31 cellular contexts compared by ENCODE assay signal in the genomic region with DNA sequence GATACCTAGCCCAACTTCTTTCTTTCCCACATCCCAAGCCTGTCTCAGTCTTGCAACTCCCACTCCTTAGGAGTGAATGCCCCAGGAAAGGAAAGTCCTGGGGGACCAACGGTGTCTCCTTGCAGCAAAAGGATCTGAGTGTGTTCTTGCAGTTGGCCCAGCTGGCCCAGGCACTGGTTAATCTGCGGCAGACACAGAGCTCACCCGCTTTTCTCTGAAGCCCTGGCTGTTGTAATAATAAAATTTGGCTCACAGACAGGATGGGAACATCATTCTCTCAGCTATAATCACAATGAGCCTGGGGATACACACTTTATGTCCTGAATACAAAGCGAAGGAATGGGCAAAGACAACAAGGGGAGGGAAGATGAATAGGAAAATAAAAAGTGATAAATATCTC.
A peak's percentile ranks its signal among the peaks of the same experiment; 100 is the strongest.
DNase-seq lines count a peak whose midpoint lies in the region; ATAC-seq, FAIRE-seq and TF ChIP-seq lines count a peak whose summit lies in the region.
"Had no signal": no experiment of that assay in that cellular context is flagged by ENCODE, and none has a peak within 500 bp of the region (broad histone marks: within the 10 kb centered on the region; RNA-seq: fewer than 3 reads in every experiment).

No MANE protein-coding gene starts in this region.

- TF ChIP-seq POLR2A in ovary (IDR thresholded peaks at IDR 0.05) (no peak), transverse colon (IDR thresholded peaks at IDR 0.05) (no peak)

- H3K36me3 ChIP-seq in astrocyte (ENCODE audit: insufficient read depth, low read length) (no peaks in the 10 kb centered on the region), ovary (no peaks in the 10 kb centered on the region), transverse colon (no peaks in the 10 kb centered on the region)
- H3K36me3 ChIP-seq: upper lobe of right lung had no signal

- no peaks in the 10 kb centered on the region for H3K4me1 ChIP-seq in astrocyte (ENCODE audit: insufficient read depth, low read length)
- H3K4me1 ChIP-seq in ovary (ENCODE audit: insufficient read depth), result no peaks in the 10 kb centered on the region
- H3K4me1 ChIP-seq in transverse colon, result no peaks in the 10 kb centered on the region
- H3K4me1 ChIP-seq: parathyroid adenoma, upper lobe of right lung had no signal

- H3K27me3 ChIP-seq in astrocyte (ENCODE audit: insufficient read depth, low read length) (no peaks in the 10 kb centered on the region), ovary (no peaks in the 10 kb centered on the region), transverse colon (no peaks in the 10 kb centered on the region)

- H3K4me3 Mint-ChIP-seq in astrocyte (ENCODE audit: unreplicated experiment), result no peak overlapping the region
- H3K4me3 Mint-ChIP-seq: B cell; CD8-positive, alpha-beta memory T cell; nephron; T-helper 17 cell had no signal

- no peaks in the 10 kb centered on the region for H3K79me2 ChIP-seq in astrocyte (ENCODE audit: insufficient read depth, low read length)
- H3K79me2 ChIP-seq: parathyroid adenoma had no signal

- H3K27me3 Mint-ChIP-seq in astrocyte (ENCODE audit: low read depth, unreplicated experiment), result peaks cover 16% of the 10 kb centered on the region

- ATAC-seq in HG03108 (IDR thresholded peaks at IDR 0.05; ENCODE audit: unreplicated experiment) (no peak), HG02840 (IDR thresholded peaks at IDR 0.05; ENCODE audit: low FRiP score, unreplicated experiment) (no peak)
- ATAC-seq: activated naive CD4-positive, alpha-beta T cell treated with anti-CD3 and anti-CD28 coated beads, Interleukin-2, amount 50 U/mL, for 72 hours; left ventricle myocardium superior; right cardiac atrium; T-helper 17 cell; upper lobe of right lung had no signal

- in situ Hi-C loops in transverse colon (cut with MboI; ENCODE audit: low pct_ligation_motif_present in 1 of 4, low pct_unique_long_range_greater_than_20kb in 1 of 4, low sequenced_read_pairs in 3 of 4), result no loop called here

- H3K9me3 Mint-ChIP-seq in astrocyte (ENCODE audit: unreplicated experiment), result no peaks in the 10 kb centered on the region
- H3K9me3 Mint-ChIP-seq: activated naive CD4-positive, alpha-beta T cell treated with anti-CD3 and anti-CD28 coated beads, Interleukin-2, amount 50 U/mL, for 72 hours; nephron had no signal

- no peak overlapping the region for H3K4me3 ChIP-seq in astrocyte (ENCODE audit: insufficient read depth, low read depth, low read length)
- H3K4me3 ChIP-seq in ovary, result no peak overlapping the region
- no peak overlapping the region for H3K4me3 ChIP-seq in transverse colon
- H3K4me3 ChIP-seq: coronary artery, SK-N-MC, upper lobe of right lung had no signal

- no peak for FAIRE-seq in astrocyte (lab: Jason Lieb, UNC)
- FAIRE-seq: keratinocyte had no signal

- H3K9ac ChIP-seq in astrocyte (ENCODE audit: low read length), result no peak overlapping the region
- H3K9ac ChIP-seq: parathyroid adenoma had no signal

- no peak overlapping the region for H3K27ac ChIP-seq in astrocyte (ENCODE audit: low read depth, low read length)
- no peak overlapping the region for H3K27ac ChIP-seq in ovary
- no peak overlapping the region for H3K27ac ChIP-seq in transverse colon
- H3K27ac ChIP-seq: 22Rv1, coronary artery, parathyroid adenoma, SK-N-MC, upper lobe of right lung had no signal

- H3K27ac Mint-ChIP-seq in astrocyte (ENCODE audit: unreplicated experiment), result no peak overlapping the region
- H3K27ac Mint-ChIP-seq: B cell; CD8-positive, alpha-beta memory T cell; T-helper 17 cell had no signal

- no peaks in the 10 kb centered on the region for H3K36me3 Mint-ChIP-seq in astrocyte (ENCODE audit: low read depth, unreplicated experiment)
- H3K36me3 Mint-ChIP-seq: activated naive CD4-positive, alpha-beta T cell treated with anti-CD3 and anti-CD28 coated beads, Interleukin-2, amount 50 U/mL, for 72 hours; CD8-positive, alpha-beta memory T cell had no signal

- DNase-seq in NCI-H82 (lab: John Stamatoyannopoulos, UW) (peak; percentile 39), NCI-H82 treated with DMSO at 0.1 percent for 48 hours (lab: John Stamatoyannopoulos, UW; ENCODE audit: unreplicated experiment) (no peak), astrocyte (ENCODE audit: low read depth) (no peak), iris pigment epithelial cell (ENCODE audit: low read depth) (peak; percentile 28), ovary (no peak), transverse colon (no peak)
- DNase-seq: activated T-cell treated with anti-CD3 and anti-CD28 coated beads for 4 hours; anterior cingulate cortex; CD8-positive, alpha-beta memory T cell; effector memory CD4-positive, alpha-beta T cell; erythroblast; left ventricle myocardium superior; NCI-H1092 treated with DMSO at 0.1 percent for 48 hours; NCI-H2029 treated with DMSO at 0.1 percent for 48 hours; NCI-H2227 treated with DMSO at 0.1 percent for 48 hours; NCI-H526 treated with DMSO at 0.1 percent for 48 hours; OCI-M1; right cardiac atrium; stimulated activated CD4-positive, alpha-beta T cell treated with anti-CD3 and anti-CD28 coated beads, Interleukin-2, amount 100 ng/mL, for 48 hours; T-helper 17 cell; upper lobe of right lung had no signal

- no peak overlapping the region for H2AFZ ChIP-seq in astrocyte (ENCODE audit: low read depth, low read length)
- H2AFZ ChIP-seq: parathyroid adenoma had no signal

- H3K9me3 ChIP-seq in astrocyte (ENCODE audit: insufficient read depth, low read depth, low read length), result no peaks in the 10 kb centered on the region
- no peaks in the 10 kb centered on the region for H3K9me3 ChIP-seq in ovary
- H3K9me3 ChIP-seq in transverse colon, result no peaks in the 10 kb centered on the region
- H3K9me3 ChIP-seq: upper lobe of right lung had no signal

- H4K20me1 ChIP-seq in astrocyte (ENCODE audit: insufficient read depth, low read length), result no peaks in the 10 kb centered on the region

- no peak for TF ChIP-seq CTCF in astrocyte (IDR thresholded peaks at IDR 0.05; ENCODE audit: insufficient read depth, low read depth, low read length)
- no peak for TF ChIP-seq CTCF in ovary (IDR thresholded peaks at IDR 0.05)
- no peak for TF ChIP-seq CTCF in transverse colon (IDR thresholded peaks at IDR 0.05)

- H3K4me1 Mint-ChIP-seq in astrocyte (ENCODE audit: low read depth, unreplicated experiment), result no peaks in the 10 kb centered on the region
- H3K4me1 Mint-ChIP-seq: B cell; CD8-positive, alpha-beta memory T cell; T-helper 17 cell had no signal

- WGBS in ovary, 3 donors, result 48 to 58% (median 54%) methylated on average over 4 of the region's 4 CpGs
- 20 to 68% methylated on average over 1 to 4 of the region's 4 CpGs for WGBS in transverse colon (ENCODE audit: low coverage in 1 of 2), 2 donors

- peak overlapping the region; percentile 29 for H3K4me2 ChIP-seq in astrocyte (ENCODE audit: low read length)

- intact Hi-C loops in ovary (cut with DNase I), result no loop called here
- intact Hi-C loops in transverse colon (cut with DNase I; ENCODE audit: low total_unique reads), result no loop called here

- TF ChIP-seq EP300 in ovary (IDR thresholded peaks at IDR 0.05) (no peak), transverse colon (IDR thresholded peaks at IDR 0.05; ENCODE audit: low read depth) (no peak)

Comparison
In these comparisons a context has a peak if more than half of its experiments do, and no peak if none do; other contexts are left out.
1. DNase-seq: peak in NCI-H82 (single experiment) and iris pigment epithelial cell (single experiment); none in NCI-H82 treated with DMSO at 0.1 percent for 48 hours (single experiment), astrocyte (single experiment), ovary (0 of 5) and transverse colon (single experiment).